ENCODE assay signal across 8 cellular contexts in genomic region chr3:184560992-184561328, GRCh38. TPM values are rescaled to one million over a fixed set of nuclear protein-coding genes. Genes with fewer than 3 reads are reported as not detected.
DNase-seq lines count a peak whose midpoint lies in the region; ATAC-seq, FAIRE-seq and TF ChIP-seq lines count a peak whose summit lies in the region.

No MANE protein-coding gene starts in this region.

- DNase-seq in DMS53 (lab: John Stamatoyannopoulos, UW) (peak; percentile 84), MM.1S (no peak), H1 (ENCODE audit: low read depth in 1 of 2, low spot score in 2 of 2) (no peak), neuronal stem cell (ENCODE audit: low spot score) (no peak), T-helper 9 cell (no peak), glomerular visceral epithelial cell (ENCODE audit: extremely low spot score) (no peak), midbrain (lab: John Stamatoyannopoulos, UW) (no peak)

- H3K4me2 ChIP-seq in MM.1S (ENCODE audit: low read depth, low read length) (peak overlapping the region; percentile 68), H1 (ENCODE audit: insufficient read depth in 1 of 2, low read depth in 2 of 2, low read length in 2 of 2) (peak overlapping the region; percentile 21 to 63), neuronal stem cell (ENCODE audit: insufficient read depth, low read length, poor library complexity, severe bottlenecking) (peak overlapping the region; percentile 51)

- no peak overlapping the region for H4K5ac ChIP-seq in H1 (ENCODE audit: insufficient read length, low read depth, low read length)

- peak overlapping the region; percentile 49 for H3K4me3 ChIP-seq in MM.1S (ENCODE audit: low read length)
- H3K4me3 ChIP-seq in H1 (ENCODE audit: extremely low read depth in 1 of 4, insufficient read depth in 2 of 4, low read depth in 3 of 4, low read length in 4 of 4) = peak overlapping the region in 3 of 4 experiments; percentile 8 to 38 (median 15); a peak in 3 of 8 replicates
- peak overlapping the region; percentile 0 to 18 for H3K4me3 ChIP-seq in neuronal stem cell (ENCODE audit: low read length in 2 of 2)

- H3K79me2 ChIP-seq in MM.1S (ENCODE audit: low read length) (no peaks in the 10 kb centered on the region), H1 (ENCODE audit: control insufficient read depth in 1 of 2, insufficient read depth in 2 of 2, low read length in 2 of 2) (no peaks in the 10 kb centered on the region)

- H2BK120ac ChIP-seq in H1 (replicated peaks; ENCODE audit: low read depth, low read length) (no peak overlapping the region), neuronal stem cell (ENCODE audit: low read depth, low read length) (no peak overlapping the region)

- H3K9ac ChIP-seq in MM.1S (ENCODE audit: low read length) (peak overlapping the region; percentile 8; the same call in 1 of the 2 replicates), H1 (replicated peaks in 1 of 4; ENCODE audit: extremely low read depth in 1 of 4, low read depth in 3 of 4, low read length in 3 of 4) (no peak overlapping the region), neuronal stem cell (ENCODE audit: low read depth, low read length, poor library complexity) (no peak overlapping the region)

- no peak for ATAC-seq in GM21526 (IDR thresholded peaks at IDR 0.05; ENCODE audit: low FRiP score, unreplicated experiment)

- no peaks in the 10 kb centered on the region for H3F3A ChIP-seq in MM.1S (ENCODE audit: insufficient read depth, low read length)

- 27% methylated on average over 14 of the region's 14 CpGs; no CpG with 5 or more reads in 1 of the 2 experiments for WGBS in H1 (ENCODE audit: extremely low coverage in 1 of 2, insufficient coverage in 1 of 2, insufficient read length in 1 of 2, insufficient replicate concordance in 2 of 2, low coverage in 1 of 2, low lambda C conversion rate in 2 of 2, missing lambda C conversion rate in 1 of 2), 2 experiments
- WGBS in neuronal stem cell (ENCODE audit: extremely low coverage in 2 of 2, insufficient read length in 2 of 2, insufficient replicate concordance in 1 of 2), 2 donors = no CpG with 5 or more reads among the region's 14 CpGs

- POLR2A ChIA-PET in H1 (lab: Charles Lee; ENCODE audit: partially characterized antibody) = interaction anchor here (1.0 to 5.9 kb wide), 10 partner anchors 9 to 247 kb away, joined by 3 to 46 read pairs (median 4); partner anchors contain the start of gene MAGEF1

- no peak overlapping the region for H3K4ac ChIP-seq in H1 (replicated peaks; ENCODE audit: insufficient read length, low read depth, low read length)
- H3K4ac ChIP-seq in neuronal stem cell (ENCODE audit: low read length) = no peak overlapping the region

- H4K8ac ChIP-seq in H1 (ENCODE audit: extremely low read depth, insufficient read depth, low read length) (no peak overlapping the region), neuronal stem cell (ENCODE audit: low read depth, low read length) (no peak overlapping the region)

- H3K9me3 ChIP-seq in MM.1S (replicated peaks; ENCODE audit: insufficient read depth, low read length) = no peaks in the 10 kb centered on the region
- H3K9me3 ChIP-seq in H1 (ENCODE audit: insufficient read depth in 2 of 2, low read depth in 1 of 2, low read length in 1 of 2) = no peaks in the 10 kb centered on the region
- no peaks in the 10 kb centered on the region for H3K9me3 ChIP-seq in neuronal stem cell (replicated peaks in 1 of 2; ENCODE audit: control insufficient read depth in 2 of 2, insufficient read depth in 1 of 2, low read depth in 1 of 2, low read length in 2 of 2)

- no peaks in the 10 kb centered on the region for H4K20me1 ChIP-seq in MM.1S (ENCODE audit: insufficient read depth, low read length)
- peaks cover 18% of the 10 kb centered on the region in 2 experiments for H4K20me1 ChIP-seq in H1 (replicated peaks in 1 of 2; ENCODE audit: control insufficient read depth in 1 of 2, insufficient read depth in 2 of 2, low read length in 2 of 2)

- H3K27me3 ChIP-seq in MM.1S (replicated peaks; ENCODE audit: insufficient read depth, low read length) = peaks cover 92% of the 10 kb centered on the region
- H3K27me3 ChIP-seq in H1 (replicated peaks in 1 of 4; ENCODE audit: control insufficient read depth in 3 of 4, extremely low read depth in 1 of 4, insufficient read depth in 3 of 4, low read length in 3 of 4) = peaks cover 49 to 80% (median 76%) of the 10 kb centered on the region in 4 experiments
- peaks cover 4 to 48% (median 46%) of the 10 kb centered on the region in 3 experiments for H3K27me3 ChIP-seq in neuronal stem cell (ENCODE audit: control insufficient read depth in 3 of 3, insufficient read depth in 3 of 3, low read depth in 1 of 3, low read length in 3 of 3)

- H3K18ac ChIP-seq in H1 (ENCODE audit: extremely low read depth, low read length) (no peak overlapping the region), neuronal stem cell (ENCODE audit: low read length) (no peak overlapping the region)

- H3K23ac ChIP-seq in H1 (ENCODE audit: insufficient read length) (no peak overlapping the region), neuronal stem cell (ENCODE audit: low read depth, low read length, poor library complexity) (no peak overlapping the region)

- no peak overlapping the region for H3K14ac ChIP-seq in H1 (ENCODE audit: insufficient read length)
- no peak overlapping the region for H3K14ac ChIP-seq in neuronal stem cell (ENCODE audit: low read length)

- TF ChIP-seq POLR2A in H1 (IDR thresholded peaks at IDR 0.05; ENCODE audit: control extremely low read depth in 1 of 2, low read depth in 2 of 2, low read length in 2 of 2) = no peak

- H3K9me2 ChIP-seq in MM.1S (replicated peaks; ENCODE audit: insufficient read depth, low read length) = no peaks in the 10 kb centered on the region

- H3K23me2 ChIP-seq in H1 (ENCODE audit: low read depth, low read length) = peaks cover 2% of the 10 kb centered on the region; the same call in 1 of the 2 replicates

- no peak overlapping the region for H3K27ac ChIP-seq in MM.1S (ENCODE audit: low read length)
- no peak overlapping the region for H3K27ac ChIP-seq in H1 (ENCODE audit: low read depth, low read length)
- H3K27ac ChIP-seq in neuronal stem cell (replicated peaks; ENCODE audit: low read length) = no peak overlapping the region

- H2BK12ac ChIP-seq in H1 (ENCODE audit: low read depth, low read length) = no peak overlapping the region; the same call in 1 of the 2 replicates
- no peak overlapping the region for H2BK12ac ChIP-seq in neuronal stem cell (ENCODE audit: low read length)

- H2BK5ac ChIP-seq in H1 (ENCODE audit: low read depth, low read length) (no peak overlapping the region), neuronal stem cell (ENCODE audit: low read length) (no peak overlapping the region)

- no peak overlapping the region for H2AK5ac ChIP-seq in H1 (ENCODE audit: low read depth, low read length)
- H2AK5ac ChIP-seq in neuronal stem cell (ENCODE audit: low read depth, low read length) = no peak overlapping the region

- TF ChIP-seq CTCF in MM.1S (IDR thresholded peaks at IDR 0.05; ENCODE audit: low read length) = no peak
- TF ChIP-seq CTCF in H1 (IDR thresholded peaks at IDR 0.05; ENCODE audit: control extremely low read depth in 1 of 3, insufficient read depth in 1 of 3, low read depth in 1 of 3, low read length in 3 of 3) = no peak

- H2AFZ ChIP-seq in MM.1S (ENCODE audit: low read length) = peak overlapping the region; percentile 70
- H2AFZ ChIP-seq in H1 (ENCODE audit: low read length) = no peak overlapping the region
- H2AFZ ChIP-seq in neuronal stem cell (ENCODE audit: low read length) = peak overlapping the region; percentile 70

- H3K56ac ChIP-seq in H1 (replicated peaks; ENCODE audit: insufficient read length, low read depth, low read length) = no peak overlapping the region

- H3K36me3 ChIP-seq in MM.1S (replicated peaks; ENCODE audit: insufficient read depth, low read length) (no peaks in the 10 kb centered on the region), H1 (ENCODE audit: control insufficient read depth in 2 of 4, insufficient read depth in 4 of 4, low read length in 3 of 4) (no peaks in the 10 kb centered on the region; a peak in 1 of 8 replicates), neuronal stem cell (replicated peaks in 1 of 2; ENCODE audit: control insufficient read depth in 2 of 2, insufficient read depth in 2 of 2, low read length in 2 of 2) (no peaks in the 10 kb centered on the region)

- H3K79me1 ChIP-seq in H1 (ENCODE audit: low read depth, low read length) (no peaks in the 10 kb centered on the region), neuronal stem cell (ENCODE audit: low read depth, low read length) (peaks cover 2% of the 10 kb centered on the region)

- no peak overlapping the region for H2BK20ac ChIP-seq in H1 (ENCODE audit: low read length)

- TF ChIP-seq RAD21 in H1 (IDR thresholded peaks at IDR 0.05 in 1 of 2, conservative IDR thresholded peaks at IDR 0.05 in 1 of 2; ENCODE audit: low read depth in 2 of 2, low read length in 2 of 2) = no peak

- H2BK15ac ChIP-seq in H1 (ENCODE audit: low read length) (no peak overlapping the region), neuronal stem cell (ENCODE audit: low read length) (no peak overlapping the region)

- H4K91ac ChIP-seq in H1 (replicated peaks; ENCODE audit: insufficient read length, low read length) (no peak overlapping the region), neuronal stem cell (ENCODE audit: low read depth, low read length, poor library complexity) (no peak overlapping the region)

- CTCF ChIA-PET in H1 (lab: Charles Lee; ENCODE audit: partially characterized antibody) = interaction anchor here (0.6 to 3.2 kb wide), 45 partner anchors 9 to 1664 kb away, joined by 3 to 26 read pairs (median 5); partner anchors contain the start of gene VPS8

- H3K4me1 ChIP-seq in MM.1S (ENCODE audit: low read length) (peaks cover 8% of the 10 kb centered on the region), H1 (replicated peaks in 1 of 4; ENCODE audit: control insufficient read depth in 3 of 4, insufficient read depth in 4 of 4, low read length in 3 of 4) (peaks cover 17 to 39% (median 36%) of the 10 kb centered on the region in 4 experiments), neuronal stem cell (ENCODE audit: control insufficient read depth in 2 of 2, insufficient read depth in 1 of 2, low read depth in 1 of 2, low read length in 2 of 2) (peaks cover 31 to 38% of the 10 kb centered on the region in 2 donors)

- FAIRE-seq in H1 (lab: Jason Lieb, UNC) = no peak

- no peak for TF ChIP-seq EP300 in H1 (IDR thresholded peaks at IDR 0.05; ENCODE audit: borderline replicate concordance in 1 of 2, low read depth in 2 of 2, low read length in 2 of 2)

RNA-seq across cellular contexts. Expression of gene EPHB3, which starts 0.6 kb away (rescaled TPM):
- total RNA-seq in H1 (2021; fragmentation: NEBNext Ultra II Directional; extraction: Animal tissue kit (Norgen Biotek cat#: 25700)) = 0.80 and 0.91 TPM in 2 replicates
- polyA plus RNA-seq in H1 (2011; rRNA removed) = 0.41 and 0.82 TPM in 2 replicates
- polyA plus RNA-seq in H1 (2011; cell fraction: cytosol; rRNA removed) = 0.61 TPM
- 1.5 TPM for polyA plus RNA-seq in H1 (2011; cell fraction: nucleus; rRNA removed)
- polyA plus RNA-seq in H1 (2012, experiment 1 of 2) = 0.83 to 1.3 TPM (median 1.0 TPM) in 4 replicates
- polyA plus RNA-seq in H1 (2012, experiment 2 of 2) = 1.2 TPM
- polyA plus RNA-seq in H1 (2013, experiment 1 of 2) = 0.55 TPM
- 0.46 TPM for polyA plus RNA-seq in H1 (2013, experiment 2 of 2)
- 0.78 and 1.8 TPM in 2 replicates for polyA minus RNA-seq in H1 (2011; rRNA and poly(A)+ RNA removed)
- 1.8 TPM for polyA minus RNA-seq in H1 (2011; cell fraction: cytosol; rRNA and poly(A)+ RNA removed)
- polyA minus RNA-seq in H1 (2011; cell fraction: nucleus; rRNA and poly(A)+ RNA removed) = 0.40 TPM
- polyA plus RNA-seq in neuronal stem cell (2013, experiment 1 of 2) = 3.8 TPM
- polyA plus RNA-seq in neuronal stem cell (2013, experiment 2 of 2) = 4.3 TPM
